ENCODE assay signal across 13 cellular contexts in the genomic region with DNA sequence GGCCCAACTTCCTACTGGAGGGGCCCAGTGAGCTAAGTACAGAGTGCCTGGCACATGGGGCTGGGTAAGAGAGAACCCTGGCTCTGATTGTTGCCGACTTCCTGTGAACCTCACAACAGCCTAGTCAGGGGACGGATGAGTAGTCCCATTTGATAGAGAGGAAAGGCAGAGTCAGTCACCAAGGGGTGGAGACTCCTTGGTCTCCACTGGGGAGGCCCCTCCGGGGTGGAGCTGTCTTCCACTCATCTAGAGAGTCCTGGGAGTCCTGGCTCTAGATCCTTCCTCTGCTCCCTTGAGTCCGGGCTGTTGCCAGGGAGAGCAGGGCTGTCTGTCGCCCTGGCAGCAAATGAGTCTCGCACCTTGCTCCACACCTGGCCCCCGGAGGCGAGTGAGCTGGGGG. TPM values are rescaled to one million over a fixed set of nuclear protein-coding genes. Genes with fewer than 3 reads are reported as not detected.
DNase-seq lines count a peak whose midpoint lies in the region; ATAC-seq and TF ChIP-seq lines count a peak whose summit lies in the region.
"Had no signal": no experiment of that assay in that cellular context is flagged by ENCODE, and none has a peak within 500 bp of the region (broad histone marks: within the 10 kb centered on the region; RNA-seq: fewer than 3 reads in every experiment).

No MANE protein-coding gene starts in this region.

- H3K4me1 ChIP-seq in foreskin keratinocyte: peaks cover 14% of the 10 kb centered on the region

- H3K27ac ChIP-seq in foreskin keratinocyte: no peak overlapping the region
- H3K27ac ChIP-seq: VCaP had no signal

- TF ChIP-seq CTCF in foreskin keratinocyte (conservative IDR thresholded peaks at IDR 0.05): no peak

- peak; percentile 54 to 61 (median 55) for DNase-seq in stimulated activated CD4-positive, alpha-beta T cell treated with anti-CD3 and anti-CD28 coated beads, Interleukin-12 subunit alpha, Interleukin-12 subunit beta, amount 100 ng/mL, for 48 hours (ENCODE audit: low read depth in 2 of 3, low spot score in 1 of 3)
- no peak for DNase-seq in stimulated activated CD4-positive, alpha-beta T cell treated with anti-CD3 and anti-CD28 coated beads, Interleukin-12 subunit alpha, Interleukin-12 subunit beta, amount 100 ng/mL, for 4 hours
- DNase-seq in activated CD8-positive, alpha-beta memory T cell treated with anti-CD3 and anti-CD28 coated beads for 24 hours: peak; percentile 73
- DNase-seq in foreskin keratinocyte (no peak), OCI-M2 (lab: John Stamatoyannopoulos, UW; ENCODE audit: unreplicated experiment) (no peak), C1 segment of cervical spinal cord (lab: John Stamatoyannopoulos, UW) (no peak), NCI-H1694 (lab: John Stamatoyannopoulos, UW) (no peak)
- DNase-seq: NCI-H2081 treated with DMSO at 0.1 percent for 48 hours, PC-3 had no signal

- no peaks in the 10 kb centered on the region for H3K27me3 ChIP-seq in foreskin keratinocyte

- ATAC-seq in foreskin keratinocyte (peak; percentile 18), HG02798 (IDR thresholded peaks at IDR 0.05; ENCODE audit: poor library complexity, unreplicated experiment) (no peak)
- ATAC-seq: PC-3, sciatic nerve had no signal

RNA-seq across cellular contexts. Expression of gene GRK6, which starts 8.0 kb away (rescaled TPM):
- 49.4 and 58.1 TPM in 2 replicates for total RNA-seq in foreskin keratinocyte
- 44.7 and 50.5 TPM in 2 replicates for polyA plus RNA-seq in foreskin keratinocyte

RNA-seq across cellular contexts. Expression of gene PRR7, which starts 12.2 kb away (rescaled TPM):
- 2.4 and 3.0 TPM in 2 replicates for total RNA-seq in foreskin keratinocyte
- polyA plus RNA-seq in foreskin keratinocyte: 4.7 and 5.0 TPM in 2 replicates

RNA-seq across cellular contexts. Expression of gene F12, which starts 25.1 kb away (rescaled TPM):
- 6.0 and 9.7 TPM in 2 replicates for total RNA-seq in foreskin keratinocyte
- 11.8 and 12.3 TPM in 2 replicates for polyA plus RNA-seq in foreskin keratinocyte

RNA-seq across cellular contexts. Expression of gene PFN3, which starts 34.0 kb away (rescaled TPM):
- not detected in 2 replicates for total RNA-seq in foreskin keratinocyte
- polyA plus RNA-seq in foreskin keratinocyte: not detected in 2 replicates
- total RNA-seq: astrocyte, PC-3, sciatic nerve had no signal

RNA-seq across cellular contexts. Expression of gene DBN1, which starts 39.0 kb away (rescaled TPM):
- 80.8 and 88.5 TPM in 2 replicates for total RNA-seq in foreskin keratinocyte
- polyA plus RNA-seq in foreskin keratinocyte: 69.8 and 78.7 TPM in 2 replicates

Comparison
In these comparisons a context has a peak if more than half of its experiments do, and no peak if none do; other contexts are left out.
1. DNase-seq: peak in stimulated activated CD4-positive, alpha-beta T cell treated with anti-CD3 and anti-CD28 coated beads, Interleukin-12 subunit alpha, Interleukin-12 subunit beta, amount 100 ng/mL, for 48 hours (3 of 3) and activated CD8-positive, alpha-beta memory T cell treated with anti-CD3 and anti-CD28 coated beads for 24 hours (single experiment); none in stimulated activated CD4-positive, alpha-beta T cell treated with anti-CD3 and anti-CD28 coated beads, Interleukin-12 subunit alpha, Interleukin-12 subunit beta, amount 100 ng/mL, for 4 hours (single experiment), foreskin keratinocyte (0 of 2), OCI-M2 (single experiment), C1 segment of cervical spinal cord (0 of 14) and NCI-H1694 (single experiment).